ENCODE assay signal across 8 cellular contexts in the genomic region with DNA sequence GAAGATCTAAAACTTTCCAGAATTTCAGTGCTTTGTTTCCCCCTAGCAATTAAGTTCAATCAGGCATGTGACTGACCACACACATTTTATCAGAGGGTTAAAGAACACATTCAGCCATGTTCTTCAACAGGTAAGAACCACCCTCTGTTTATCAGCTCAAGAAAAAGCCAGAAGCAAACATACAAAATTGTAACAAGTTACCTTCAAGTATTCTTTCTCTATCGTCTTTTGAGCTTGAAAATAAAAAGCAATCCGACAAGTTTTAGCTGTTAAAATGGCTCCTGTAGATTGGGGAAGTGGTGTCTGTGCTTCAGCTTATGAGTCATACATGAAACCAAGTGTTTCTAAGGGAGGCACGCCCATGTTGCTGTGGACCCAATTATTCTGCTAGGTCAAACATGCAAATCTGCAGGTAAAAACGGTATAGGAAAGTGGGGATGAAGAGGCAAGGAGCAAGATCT. TPM values are rescaled to one million over a fixed set of nuclear protein-coding genes. Genes with fewer than 3 reads are reported as not detected.
A peak's percentile ranks its signal among the peaks of the same experiment; 100 is the strongest.
DNase-seq lines count a peak whose midpoint lies in the region; FAIRE-seq and TF ChIP-seq lines count a peak whose summit lies in the region.

Gene ELF1, minus strand, starts transcription at position 290 of the 461 bp plus-strand sequence. CDS start 37,262 bp downstream, outside the sequence.

- FAIRE-seq in GM12892 (lab: Jason Lieb, UNC), result peak; percentile 97

- in situ Hi-C loops in brain microvascular endothelial cell (cut with HindIII; ENCODE audit: low pct_ligation_motif_present, low sequenced_read_pairs), result no loop called here

- peaks cover 42% of the 10 kb centered on the region for H3K4me1 ChIP-seq in KMS-11 (ENCODE audit: low read depth, poor library complexity, severe bottlenecking)

- DNase-seq in GM12892 (ENCODE audit: insufficient read length) (peak; percentile 20), H4 (ENCODE audit: low spot score) (peak; percentile 75), T-helper 2 cell (peak; percentile 13 to 94 (median 44)), brain microvascular endothelial cell (peak; percentile 48), kidney epithelial cell (ENCODE audit: low read depth) (peak; percentile 70), dedifferentiated amniotic fluid mesenchymal stem cell (ENCODE audit: extremely low spot score) (no peak)
- DNase-seq in stimulated activated CD4-positive, alpha-beta T cell treated with anti-CD3 and anti-CD28 coated beads, TNF-alpha, amount 100 ng/mL, for 24 hours (ENCODE audit: low read depth in 3 of 3), result peak; percentile 34 to 42 (median 40)

- TF ChIP-seq POLR2A in GM12892 (IDR thresholded peaks at IDR 0.05; ENCODE audit: low read depth, low read length), result peak; percentile 77

- TF ChIP-seq CTCF in KMS-11 (conservative IDR thresholded peaks at IDR 0.05; ENCODE audit: low read depth, low read length) (no peak), brain microvascular endothelial cell (IDR thresholded peaks at IDR 0.05; ENCODE audit: low read depth, low read length, missing control alignments) (no peak), kidney epithelial cell (IDR thresholded peaks at IDR 0.05; ENCODE audit: insufficient read depth, low read length, poor library complexity, severe bottlenecking) (no peak)

- peaks cover 83% of the 10 kb centered on the region for H3K79me2 ChIP-seq in KMS-11 (ENCODE audit: insufficient read depth, low read depth)

- H3K27ac ChIP-seq in KMS-11, result peak within 1 kb of the TSS; percentile 97
- H3K27ac ChIP-seq in brain microvascular endothelial cell, result peak within 1 kb of the TSS; percentile 57

- H4K20me1 ChIP-seq in KMS-11 (ENCODE audit: insufficient read depth), result no peaks in the 10 kb centered on the region

- H2AFZ ChIP-seq in KMS-11 (ENCODE audit: low read depth), result no peak within 1 kb of the TSS

- H3K4me3 ChIP-seq in KMS-11 (IDR thresholded peaks at IDR 0.05; ENCODE audit: insufficient read depth, low read depth, low read length), result no peak within 1 kb of the TSS
- peak within 1 kb of the TSS; percentile 13 for H3K4me3 ChIP-seq in brain microvascular endothelial cell (ENCODE audit: low read depth, low read length)
- peak within 1 kb of the TSS; percentile 48 for H3K4me3 ChIP-seq in kidney epithelial cell (ENCODE audit: low read depth, low read length)

- H3K36me3 ChIP-seq in KMS-11 (ENCODE audit: insufficient read depth), result no peaks in the 10 kb centered on the region
- no peaks in the 10 kb centered on the region for H3K36me3 ChIP-seq in brain microvascular endothelial cell (replicated peaks)
- H3K36me3 ChIP-seq in kidney epithelial cell (ENCODE audit: control insufficient read depth, insufficient read depth, low read length), result no peaks in the 10 kb centered on the region

- H3K4me2 ChIP-seq in KMS-11, result peak within 1 kb of the TSS; percentile 85

- peak within 1 kb of the TSS; percentile 96 for H3K9ac ChIP-seq in KMS-11

- H3K27me3 ChIP-seq in KMS-11 (ENCODE audit: insufficient read depth, low read depth) (no peaks in the 10 kb centered on the region), brain microvascular endothelial cell (replicated peaks) (no peaks in the 10 kb centered on the region), kidney epithelial cell (ENCODE audit: control insufficient read depth, insufficient read depth, low read length) (no peaks in the 10 kb centered on the region)

RNA-seq across cellular contexts. Expression of gene ELF1, which starts in this region (rescaled TPM):
- polyA plus RNA-seq in GM12892 (2012; ENCODE audit: missing spikeins), result 57.3 TPM
- 17.3 and 18.1 TPM in 2 replicates for total RNA-seq in H4 (2014; rRNA removed; shearing (Covaris generic))
- total RNA-seq in kidney epithelial cell, result 60.6 and 74.1 TPM in 2 replicates
